Comparison of ENCODE assay signal across 10 cellular contexts in genomic region chr2:12044857-12045256, GRCh38.
DNase-seq lines count a peak whose midpoint lies in the region; ATAC-seq and TF ChIP-seq lines count a peak whose summit lies in the region.
"Had no signal": no experiment of that assay in that cellular context is flagged by ENCODE, and none has a peak within 500 bp of the region (broad histone marks: within the 10 kb centered on the region; RNA-seq: fewer than 3 reads in every experiment).

No MANE protein-coding gene starts in this region.

- no peak for TF ChIP-seq POLR2A in Peyer's patch (IDR thresholded peaks at IDR 0.05)

- peaks cover 43 to 81% (median 75%) of the 10 kb centered on the region in 10 experiments for H3K4me1 ChIP-seq in BLaER1 treated with 17β-estradiol and CSF1 and Interleukin-3, amounts not matched to agents 10 nM and 100 nM
- peaks cover 0 to 9% (median 0%) of the 10 kb centered on the region in 4 donors for H3K4me1 ChIP-seq in Peyer's patch
- H3K4me1 ChIP-seq: parathyroid adenoma had no signal

- DNase-seq in Peyer's patch = peak in 2 of 3 donors; percentile 66 to 78
- no peak for DNase-seq in EL
- DNase-seq in HPDE6-E6E7 (ENCODE audit: extremely low spot score) = no peak
- no peak for DNase-seq in GM19240 (ENCODE audit: insufficient read length, low spot score)
- no peak for DNase-seq in SW 1271 (lab: John Stamatoyannopoulos, UW)
- DNase-seq: COR-L47 had no signal

- peak overlapping the region in 9 of 11 experiments; percentile 39 to 69 (median 56); a peak in 15 of 22 replicates for H3K9ac ChIP-seq in BLaER1 treated with 17β-estradiol and CSF1 and Interleukin-3, amounts not matched to agents 10 nM and 100 nM
- H3K9ac ChIP-seq: parathyroid adenoma had no signal

- peak; percentile 52 for ATAC-seq in GM18868 (IDR thresholded peaks at IDR 0.05; ENCODE audit: unreplicated experiment)
- peak; percentile 51 for ATAC-seq in HG02852 (IDR thresholded peaks at IDR 0.05; ENCODE audit: unreplicated experiment)

- no peak for TF ChIP-seq CTCF in Peyer's patch (IDR thresholded peaks at IDR 0.05)

- H3K9me3 ChIP-seq in BLaER1 treated with 17β-estradiol and CSF1 and Interleukin-3, amounts not matched to agents 10 nM and 100 nM (replicated peaks in 1 of 11) = peaks cover 21 to 37% (median 26%) of the 10 kb centered on the region in 11 experiments
- no peaks in the 10 kb centered on the region for H3K9me3 ChIP-seq in Peyer's patch

- H4K20me1 ChIP-seq in BLaER1 treated with 17β-estradiol and CSF1 and Interleukin-3, amounts not matched to agents 10 nM and 100 nM = no peaks in the 10 kb centered on the region

- peak overlapping the region in 10 of 11 experiments; percentile 37 to 74 (median 67); a peak in 19 of 22 replicates for H3K27ac ChIP-seq in BLaER1 treated with 17β-estradiol and CSF1 and Interleukin-3, amounts not matched to agents 10 nM and 100 nM
- H3K27ac ChIP-seq in Peyer's patch = peak overlapping the region in 1 of 4 donors; percentile 50
- H3K27ac ChIP-seq: parathyroid adenoma had no signal

- peak overlapping the region in 5 of 10 experiments; percentile 8 to 36 (median 23); a peak in 5 of 20 replicates for H3K4me3 ChIP-seq in BLaER1 treated with 17β-estradiol and CSF1 and Interleukin-3, amounts not matched to agents 10 nM and 100 nM
- no peak overlapping the region for H3K4me3 ChIP-seq in Peyer's patch

- peaks cover 0 to 12% (median 0%) of the 10 kb centered on the region in 11 experiments; a peak in 3 of 22 replicates for H3K27me3 ChIP-seq in BLaER1 treated with 17β-estradiol and CSF1 and Interleukin-3, amounts not matched to agents 10 nM and 100 nM
- no peaks in the 10 kb centered on the region for H3K27me3 ChIP-seq in Peyer's patch

- peak overlapping the region; percentile 78 to 90 (median 85) for H3K4me2 ChIP-seq in BLaER1 treated with 17β-estradiol and CSF1 and Interleukin-3, amounts not matched to agents 10 nM and 100 nM

- peaks cover 0 to 4% (median 0%) of the 10 kb centered on the region in 11 experiments; a peak in 3 of 22 replicates for H3K36me3 ChIP-seq in BLaER1 treated with 17β-estradiol and CSF1 and Interleukin-3, amounts not matched to agents 10 nM and 100 nM
- no peaks in the 10 kb centered on the region for H3K36me3 ChIP-seq in Peyer's patch

Comparison
In these comparisons a context has a peak if more than half of its experiments do, and no peak if none do; other contexts are left out.
1. DNase-seq: peak in Peyer's patch (2 of 3); none in EL (single experiment), HPDE6-E6E7 (single experiment), GM19240 (single experiment) and SW 1271 (0 of 2).